In the genomic region with DNA sequence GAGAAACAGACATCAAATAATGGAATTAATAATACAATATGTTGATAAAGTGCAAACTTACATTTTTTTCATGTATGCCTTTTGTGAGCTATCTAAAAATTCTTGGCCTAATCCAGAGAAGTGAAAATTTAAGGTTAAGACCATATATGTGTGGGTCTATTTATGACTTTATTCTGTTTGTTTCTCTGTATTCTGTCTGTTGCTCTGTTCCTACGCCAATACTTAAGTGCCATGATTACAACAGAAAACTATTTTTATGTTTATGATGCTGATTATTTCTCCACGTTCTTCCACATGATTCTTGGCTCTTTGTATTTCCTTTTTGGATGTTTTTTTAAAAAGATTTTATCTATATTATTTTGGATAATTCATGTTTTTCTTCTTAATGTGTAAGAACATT, we compare ENCODE assay signal across 27 cellular contexts.
"Had no signal": no experiment of that assay in that cellular context is flagged by ENCODE, and none has a peak within 500 bp of the region (broad histone marks: within the 10 kb centered on the region; RNA-seq: fewer than 3 reads in every experiment).

No MANE protein-coding gene starts in this region.

- H3K36me3 Mint-ChIP-seq: activated naive CD4-positive, alpha-beta T cell treated with anti-CD3 and anti-CD28 coated beads, Interleukin-2, amount 50 U/mL, for 72 hours; stimulated activated naive B cell treated with anti-CD40 and anti-IgM and Interleukin-4, amounts not matched to agents 10 μg/mL and 1 μg/mL and 100 μg/mL, for 72 hours had no signal

- H3K27ac ChIP-seq: breast epithelium, heart right ventricle, neutrophil, right lobe of liver, skin epidermis, stomach, thyroid gland, upper lobe of left lung, VCaP had no signal

- ATAC-seq: activated naive CD4-positive, alpha-beta T cell treated with anti-CD3 and anti-CD28 coated beads, Interleukin-2, amount 50 U/mL, for 72 hours; activated T-cell treated with anti-CD3 and anti-CD28 coated beads, Interleukin-2, amount 50 U/mL, for 72 hours; left lobe of liver; stimulated activated naive B cell treated with anti-CD40 and anti-IgM and Interleukin-4, amounts not matched to agents 10 μg/mL and 1 μg/mL and 100 μg/mL, for 72 hours had no signal

- H3K9me3 ChIP-seq: breast epithelium, heart right ventricle, neutrophil, right lobe of liver, stomach, thyroid gland, upper lobe of left lung had no signal

- H3K4me1 ChIP-seq: breast epithelium, right lobe of liver, stomach, thyroid gland, upper lobe of left lung had no signal

- H3K4me3 Mint-ChIP-seq: activated T-cell treated with anti-CD3 and anti-CD28 coated beads, Interleukin-2, amount 50 U/mL, for 72 hours; central memory CD8-positive, alpha-beta T cell; nephron; stimulated activated naive B cell treated with anti-CD40 and anti-IgM and Interleukin-4, amounts not matched to agents 10 μg/mL and 1 μg/mL and 100 μg/mL, for 72 hours; T-helper 1 cell treated with Interleukin-12 subunit alpha and Interleukin-12 subunit beta and Interleukin-4 antibody, amounts not matched to agents 30 μg/mL and 1 μg/mL, for 36 hours had no signal

- H3K4me3 ChIP-seq: breast epithelium, heart right ventricle, lung, right lobe of liver, skin epidermis, stomach, thyroid gland, upper lobe of left lung had no signal

- H3K36me3 ChIP-seq: breast epithelium, heart right ventricle, neutrophil, right lobe of liver, stomach, thyroid gland, upper lobe of left lung had no signal

- H3K4me1 Mint-ChIP-seq: central memory CD8-positive, alpha-beta T cell; nephron; stimulated activated naive B cell treated with anti-CD40 and anti-IgM and Interleukin-4, amounts not matched to agents 10 μg/mL and 1 μg/mL and 100 μg/mL, for 72 hours had no signal

- H3K27ac Mint-ChIP-seq: activated naive CD4-positive, alpha-beta T cell treated with anti-CD3 and anti-CD28 coated beads, Interleukin-2, amount 50 U/mL, for 72 hours; activated T-cell treated with anti-CD3 and anti-CD28 coated beads, Interleukin-2, amount 50 U/mL, for 72 hours; nephron; stimulated activated naive B cell treated with anti-CD40 and anti-IgM and Interleukin-4, amounts not matched to agents 10 μg/mL and 1 μg/mL and 100 μg/mL, for 72 hours; T-helper 1 cell treated with Interleukin-12 subunit alpha and Interleukin-12 subunit beta and Interleukin-4 antibody, amounts not matched to agents 30 μg/mL and 1 μg/mL, for 36 hours had no signal

- DNase-seq: activated CD4-positive, alpha-beta T cell treated with anti-CD3 and anti-CD28 coated beads for 4 hours; activated CD4-positive, alpha-beta T cell treated with anti-CD3 and anti-CD28 coated beads, Interleukin-2, amount 50 U/mL, for 4 hours; activated naive CD4-positive, alpha-beta T cell; activated T-cell treated with anti-CD3 and anti-CD28 coated beads for 4 hours; activated T-cell treated with anti-CD3 and anti-CD28 coated beads, Interleukin-2, amount 50 U/mL, for 72 hours; dermis blood vessel endothelial cell; effector CD4-positive, alpha-beta T cell; heart right ventricle; right lobe of liver; stimulated activated CD4-positive, alpha-beta T cell treated with anti-CD3 and anti-CD28 coated beads, Interleukin-15, amount 100 ng/mL, for 24 hours; stimulated activated CD4-positive, alpha-beta T cell treated with anti-CD3 and anti-CD28 coated beads, Interleukin-2, amount 100 ng/mL, for 24 hours; stimulated activated naive B cell treated with anti-CD40 and anti-IgM and Interleukin-4, amounts not matched to agents 10 μg/mL and 1 μg/mL and 100 μg/mL, for 72 hours; stomach; SW 1271; T-helper 9 cell; thyroid gland; upper lobe of left lung had no signal

- H3K27me3 ChIP-seq: breast epithelium, heart right ventricle, neutrophil, right lobe of liver, thyroid gland, upper lobe of left lung had no signal

- H3K9me3 Mint-ChIP-seq: activated naive CD4-positive, alpha-beta T cell treated with anti-CD3 and anti-CD28 coated beads, Interleukin-2, amount 50 U/mL, for 72 hours; central memory CD8-positive, alpha-beta T cell; T-helper 1 cell treated with Interleukin-12 subunit alpha and Interleukin-12 subunit beta and Interleukin-4 antibody, amounts not matched to agents 30 μg/mL and 1 μg/mL, for 36 hours had no signal
